Comparison of ENCODE assay signal across 20 cellular contexts in the genomic region with DNA sequence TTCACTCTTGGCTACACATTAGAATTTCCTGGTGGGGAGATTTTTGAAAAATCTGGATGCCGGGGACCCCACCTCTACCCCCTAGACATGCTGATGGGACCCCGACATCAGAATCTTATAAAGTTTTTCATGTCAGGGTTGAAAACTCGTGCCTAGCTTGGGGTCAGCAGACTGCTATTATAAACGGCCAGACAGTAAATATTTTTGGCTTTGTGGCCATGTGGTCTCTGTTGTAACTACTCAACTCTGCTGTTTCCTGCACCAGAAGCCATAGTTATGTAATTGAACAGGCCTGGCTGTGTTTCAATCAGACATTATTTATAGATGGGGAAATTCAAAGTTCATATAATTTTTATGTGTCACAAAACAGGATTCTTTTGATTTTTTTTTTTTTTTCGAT. TPM values are rescaled to one million over a fixed set of nuclear protein-coding genes. Genes with fewer than 3 reads are reported as not detected.
DNase-seq lines count a peak whose midpoint lies in the region; ATAC-seq and TF ChIP-seq lines count a peak whose summit lies in the region.
"Had no signal": no experiment of that assay in that cellular context is flagged by ENCODE, and none has a peak within 500 bp of the region (broad histone marks: within the 10 kb centered on the region; RNA-seq: fewer than 3 reads in every experiment).

No MANE protein-coding gene starts in this region.

- H3K4me3 ChIP-seq in SU-DHL-6 (ENCODE audit: insufficient read depth, low read length, poor library complexity, severe bottlenecking) (no peak overlapping the region), gastroesophageal sphincter (peak overlapping the region in 1 of 2 donors; percentile 70), skin epidermis (no peak overlapping the region)
- H3K4me3 ChIP-seq: upper lobe of left lung had no signal

- no peaks in the 10 kb centered on the region for H3K9me3 Mint-ChIP-seq in activated T-helper 2 cell treated with anti-CD3 and anti-CD28 coated beads, Interferon-gamma antibody, Interleukin-2, Interleukin-4, amounts not matched to agents 10 μg/mL and 5 μg/mL and 100 μg/mL, durations not matched to agents 14 hours and 24 hours and 36 hours
- H3K9me3 Mint-ChIP-seq: activated T-cell treated with anti-CD3 and anti-CD28 coated beads, Interleukin-2, amount 50 U/mL, for 72 hours; naive thymus-derived CD8-positive, alpha-beta T cell had no signal

- WGBS in gastroesophageal sphincter (ENCODE audit: low coverage in 1 of 2), 2 donors, result 11 to 13% methylated on average over 5 of the region's 5 CpGs

- no peaks in the 10 kb centered on the region for H3K79me2 ChIP-seq in SU-DHL-6 (ENCODE audit: insufficient read depth, low read length)

- H3K27ac ChIP-seq in SU-DHL-6 (ENCODE audit: low read depth, low read length) (no peak overlapping the region), gastroesophageal sphincter (peak overlapping the region; percentile 10 to 97 (median 92)), skin epidermis (peak overlapping the region in 12 of 21 experiments; percentile 11 to 70 (median 30))

- no peak overlapping the region for H3K27ac Mint-ChIP-seq in activated T-helper 2 cell treated with anti-CD3 and anti-CD28 coated beads, Interferon-gamma antibody, Interleukin-2, Interleukin-4, amounts not matched to agents 10 μg/mL and 5 μg/mL and 100 μg/mL, durations not matched to agents 14 hours and 24 hours and 36 hours
- H3K27ac Mint-ChIP-seq: activated T-cell treated with anti-CD3 and anti-CD28 coated beads, Interleukin-2, amount 50 U/mL, for 72 hours had no signal

- H3K36me3 Mint-ChIP-seq in activated T-helper 2 cell treated with anti-CD3 and anti-CD28 coated beads, Interferon-gamma antibody, Interleukin-2, Interleukin-4, amounts not matched to agents 10 μg/mL and 5 μg/mL and 100 μg/mL, durations not matched to agents 14 hours and 24 hours and 36 hours (ENCODE audit: low read depth), result no peaks in the 10 kb centered on the region
- H3K36me3 Mint-ChIP-seq: naive thymus-derived CD8-positive, alpha-beta T cell had no signal

- no peaks in the 10 kb centered on the region for H3K27me3 ChIP-seq in SU-DHL-6 (ENCODE audit: low read length)
- H3K27me3 ChIP-seq in gastroesophageal sphincter, result no peaks in the 10 kb centered on the region
- H3K27me3 ChIP-seq: upper lobe of left lung had no signal

- no peak overlapping the region for H3K9ac ChIP-seq in SU-DHL-6 (ENCODE audit: low read length)

- DNase-seq in EH (ENCODE audit: low read depth) (peak; percentile 16), NK-92 (lab: John Stamatoyannopoulos, UW; ENCODE audit: unreplicated experiment) (no peak), SIG-M5 treated with dmso at 0.1 percent for 504 hours (lab: John Stamatoyannopoulos, UW; ENCODE audit: unreplicated experiment) (no peak)
- DNase-seq in activated T-helper 2 cell treated with anti-CD3 and anti-CD28 coated beads, Interferon-gamma antibody, Interleukin-2, Interleukin-4, amounts not matched to agents 10 μg/mL and 5 μg/mL and 100 μg/mL, durations not matched to agents 14 hours and 24 hours and 36 hours (ENCODE audit: low spot score), result no peak
- DNase-seq: activated CD4-positive, alpha-beta T cell treated with anti-CD3 and anti-CD28 coated beads, Interleukin-2, amount 50 U/mL, for 48 hours; activated T-cell treated with anti-CD3 and anti-CD28 coated beads, Interleukin-2, amount 50 U/mL, for 72 hours; C1 segment of cervical spinal cord; central memory CD4-positive, alpha-beta T cell; DND-41; H7; head of caudate nucleus; naive thymus-derived CD8-positive, alpha-beta T cell; NCI-H1092; NCI-H2171; NK-92 treated with Interleukin-12 subunit alpha and Interleukin-12 subunit beta, amount 100 ng/mL, for 24 hours; stimulated activated CD4-positive, alpha-beta T cell treated with anti-CD3 and anti-CD28 coated beads, Interleukin-2, amount 100 ng/mL, for 24 hours; upper lobe of left lung had no signal

- no peak for TF ChIP-seq CTCF in SU-DHL-6 (IDR thresholded peaks at IDR 0.05; ENCODE audit: insufficient read depth, low read length, poor library complexity, severe bottlenecking)
- no peak for TF ChIP-seq CTCF in gastroesophageal sphincter (IDR thresholded peaks at IDR 0.05)

- H3K9me3 ChIP-seq in SU-DHL-6 (ENCODE audit: insufficient read depth, low read length) (no peaks in the 10 kb centered on the region), gastroesophageal sphincter (no peaks in the 10 kb centered on the region)
- H3K9me3 ChIP-seq: upper lobe of left lung had no signal

- no peaks in the 10 kb centered on the region for H3K9me2 ChIP-seq in SU-DHL-6 (replicated peaks; ENCODE audit: insufficient read depth, low read length)

- intact Hi-C loops in activated T-helper 2 cell treated with anti-CD3 and anti-CD28 coated beads, Interferon-gamma antibody, Interleukin-2, Interleukin-4, amounts not matched to agents 10 μg/mL and 5 μg/mL and 100 μg/mL, durations not matched to agents 14 hours and 24 hours and 36 hours (cut with micrococcal nuclease), result loop anchor here (5.0 kb wide), 1 partner anchor 554 kb away; a partner anchor contains a TSS

- no peak for ATAC-seq in gastroesophageal sphincter
- ATAC-seq: activated T-cell treated with anti-CD3 and anti-CD28 coated beads, Interleukin-2, amount 50 U/mL, for 72 hours; naive thymus-derived CD8-positive, alpha-beta T cell had no signal

- H2AFZ ChIP-seq in SU-DHL-6 (ENCODE audit: low read depth, low read length, severe bottlenecking), result no peak overlapping the region

- H4K20me1 ChIP-seq in SU-DHL-6 (ENCODE audit: low read depth, low read length), result no peaks in the 10 kb centered on the region

- TF ChIP-seq POLR2A in gastroesophageal sphincter (IDR thresholded peaks at IDR 0.05), result no peak

- no peak overlapping the region for H3K4me3 Mint-ChIP-seq in activated T-helper 2 cell treated with anti-CD3 and anti-CD28 coated beads, Interferon-gamma antibody, Interleukin-2, Interleukin-4, amounts not matched to agents 10 μg/mL and 5 μg/mL and 100 μg/mL, durations not matched to agents 14 hours and 24 hours and 36 hours (ENCODE audit: low read depth)
- H3K4me3 Mint-ChIP-seq: activated T-cell treated with anti-CD3 and anti-CD28 coated beads, Interleukin-2, amount 50 U/mL, for 72 hours; naive thymus-derived CD8-positive, alpha-beta T cell had no signal

- peaks cover 14% of the 10 kb centered on the region for H3K4me1 Mint-ChIP-seq in activated T-helper 2 cell treated with anti-CD3 and anti-CD28 coated beads, Interferon-gamma antibody, Interleukin-2, Interleukin-4, amounts not matched to agents 10 μg/mL and 5 μg/mL and 100 μg/mL, durations not matched to agents 14 hours and 24 hours and 36 hours (ENCODE audit: low read depth)

- 0 out of 2 replicates have a peak, but pooled peaks cover 8% of the 10 kb centered on the region for H3F3A ChIP-seq in SU-DHL-6 (ENCODE audit: insufficient read depth)

- H3K4me2 ChIP-seq in SU-DHL-6 (ENCODE audit: low read depth, low read length, poor library complexity, severe bottlenecking), result peak overlapping the region; percentile 22

- no peak for TF ChIP-seq EP300 in gastroesophageal sphincter (IDR thresholded peaks at IDR 0.05)

- H3K36me3 ChIP-seq in SU-DHL-6 (ENCODE audit: low read length) (no peaks in the 10 kb centered on the region), gastroesophageal sphincter (no peaks in the 10 kb centered on the region)
- H3K36me3 ChIP-seq: upper lobe of left lung had no signal

- peaks cover 3 to 93% (median 34%) of the 10 kb centered on the region in 3 donors for H3K4me1 ChIP-seq in gastroesophageal sphincter

- no peaks in the 10 kb centered on the region for H3K27me3 Mint-ChIP-seq in activated T-helper 2 cell treated with anti-CD3 and anti-CD28 coated beads, Interferon-gamma antibody, Interleukin-2, Interleukin-4, amounts not matched to agents 10 μg/mL and 5 μg/mL and 100 μg/mL, durations not matched to agents 14 hours and 24 hours and 36 hours (ENCODE audit: low read depth)
- H3K27me3 Mint-ChIP-seq: naive thymus-derived CD8-positive, alpha-beta T cell had no signal

RNA-seq across cellular contexts. Expression of a gene that starts 41.6 kb away (rescaled TPM):
- total RNA-seq in gastroesophageal sphincter, result 100 to 1,000 TPM in 3 of 4 donors, 10 to 100 TPM in 1; 49.4 to 230 (median 138) TPM
- total RNA-seq in activated T-helper 2 cell treated with anti-CD3 and anti-CD28 coated beads, Interferon-gamma antibody, Interleukin-2, Interleukin-4, amounts not matched to agents 10 μg/mL and 5 μg/mL and 100 μg/mL, durations not matched to agents 14 hours and 24 hours and 36 hours, result 12.1 and 12.9 TPM in 2 replicates
